17 cellular contexts compared by ENCODE assay signal in genomic region chr11:2687223-2687530, GRCh38. TPM values are rescaled to one million over a fixed set of nuclear protein-coding genes. Genes with fewer than 3 reads are reported as not detected.
A peak's percentile ranks its signal among the peaks of the same experiment; 100 is the strongest.
DNase-seq lines count a peak whose midpoint lies in the region; ATAC-seq and TF ChIP-seq lines count a peak whose summit lies in the region.
"Had no signal": no experiment of that assay in that cellular context is flagged by ENCODE, and none has a peak within 500 bp of the region (broad histone marks: within the 10 kb centered on the region; RNA-seq: fewer than 3 reads in every experiment).

No MANE protein-coding gene starts in this region.

- H3K36me3 Mint-ChIP-seq in activated naive CD8-positive, alpha-beta T cell treated with anti-CD3 and anti-CD28 coated beads, Interleukin-2, amount 10 ng/mL, durations not matched to agents 7 days and 5 days = no peaks in the 10 kb centered on the region
- no peaks in the 10 kb centered on the region for H3K36me3 Mint-ChIP-seq in activated naive CD8-positive, alpha-beta T cell treated with anti-CD3 and anti-CD28 coated beads for 36 hours
- no peaks in the 10 kb centered on the region; the same call in 1 of the 2 replicates for H3K36me3 Mint-ChIP-seq in WTC11
- no peaks in the 10 kb centered on the region for H3K36me3 Mint-ChIP-seq in T-helper 17 cell (ENCODE audit: low read depth)

- no CpG with 5 or more reads among the region's 1 CpG for WGBS in right lobe of liver (ENCODE audit: insufficient coverage, low coverage, low lambda C conversion rate, missing lambda C conversion rate)
- 93 to 95% methylated on average over 1 of the region's 1 CpG for WGBS in sigmoid colon, 2 donors

- TF ChIP-seq POLR2A in right lobe of liver (IDR thresholded peaks at IDR 0.05) (no peak), sigmoid colon (IDR thresholded peaks at IDR 0.05) (no peak)

- no peaks in the 10 kb centered on the region for H3K9me3 ChIP-seq in right lobe of liver
- H3K9me3 ChIP-seq in sigmoid colon = no peaks in the 10 kb centered on the region
- H3K9me3 ChIP-seq in T-helper 17 cell (ENCODE audit: control insufficient read depth, low read length, poor library complexity, severe bottlenecking) = no peaks in the 10 kb centered on the region

- peak; percentile 14 for DNase-seq in activated naive CD8-positive, alpha-beta T cell treated with anti-CD3 and anti-CD28 coated beads, Interleukin-2, amount 10 ng/mL, durations not matched to agents 7 days and 5 days
- no peak for DNase-seq in activated naive CD8-positive, alpha-beta T cell treated with anti-CD3 and anti-CD28 coated beads for 36 hours
- DNase-seq in WTC11 (ENCODE audit: low spot score) (peak; percentile 5), right lobe of liver (peak in 2 of 3 donors; percentile 11 to 30), sigmoid colon (peak; percentile 42), T-helper 17 cell (no peak), ecto neural progenitor cell (ENCODE audit: low spot score) (no peak)
- DNase-seq: EL, NCI-H1436, NCI-H2029, NCI-H2171, NCI-H446, NCI-H748 treated with DMSO at 0.1 percent for 48 hours, SIG-M5 had no signal

- H3K4me1 ChIP-seq in right lobe of liver (no peaks in the 10 kb centered on the region), sigmoid colon (peaks cover 0 to 33% (median 13%) of the 10 kb centered on the region in 4 donors)

- TF ChIP-seq EP300 in sigmoid colon (IDR thresholded peaks at IDR 0.05) = no peak

- no peak for ATAC-seq in activated naive CD8-positive, alpha-beta T cell treated with anti-CD3 and anti-CD28 coated beads, Interleukin-2, amount 10 ng/mL, durations not matched to agents 7 days and 5 days (ENCODE audit: low read depth)
- ATAC-seq in WTC11 (no peak), right lobe of liver (no peak), GM21723 (IDR thresholded peaks at IDR 0.05; ENCODE audit: unreplicated experiment) (no peak), T-helper 17 cell (no peak)

- H3K36me3 ChIP-seq in right lobe of liver (no peaks in the 10 kb centered on the region), sigmoid colon (no peaks in the 10 kb centered on the region)

- H3K4me1 Mint-ChIP-seq in activated naive CD8-positive, alpha-beta T cell treated with anti-CD3 and anti-CD28 coated beads, Interleukin-2, amount 10 ng/mL, durations not matched to agents 7 days and 5 days = peaks cover 1% of the 10 kb centered on the region
- H3K4me1 Mint-ChIP-seq in activated naive CD8-positive, alpha-beta T cell treated with anti-CD3 and anti-CD28 coated beads for 36 hours = no peaks in the 10 kb centered on the region
- H3K4me1 Mint-ChIP-seq in WTC11 (peaks cover 86% of the 10 kb centered on the region), T-helper 17 cell (peaks cover 13% of the 10 kb centered on the region)

- H3K27ac ChIP-seq in right lobe of liver (no peak overlapping the region), sigmoid colon (no peak overlapping the region)
- H3K27ac ChIP-seq: C4-2B, KMS-11 had no signal

- intact Hi-C loops in right lobe of liver (cut with DNase I) = no loop called here
- intact Hi-C loops in sigmoid colon (cut with DNase I) = no loop called here

- no peak overlapping the region for H3K27ac Mint-ChIP-seq in activated naive CD8-positive, alpha-beta T cell treated with anti-CD3 and anti-CD28 coated beads, Interleukin-2, amount 10 ng/mL, durations not matched to agents 7 days and 5 days
- no peak overlapping the region for H3K27ac Mint-ChIP-seq in activated naive CD8-positive, alpha-beta T cell treated with anti-CD3 and anti-CD28 coated beads for 36 hours
- no peak overlapping the region for H3K27ac Mint-ChIP-seq in WTC11
- H3K27ac Mint-ChIP-seq in T-helper 17 cell = no peak overlapping the region

- H3K9me3 Mint-ChIP-seq in activated naive CD8-positive, alpha-beta T cell treated with anti-CD3 and anti-CD28 coated beads, Interleukin-2, amount 10 ng/mL, durations not matched to agents 7 days and 5 days = no peaks in the 10 kb centered on the region
- no peaks in the 10 kb centered on the region for H3K9me3 Mint-ChIP-seq in activated naive CD8-positive, alpha-beta T cell treated with anti-CD3 and anti-CD28 coated beads for 36 hours
- H3K9me3 Mint-ChIP-seq in WTC11 = no peaks in the 10 kb centered on the region

- H3K4me3 ChIP-seq in right lobe of liver (no peak overlapping the region), sigmoid colon (no peak overlapping the region)

- CTCF ChIA-PET in WTC11 (lab: Charles Lee) = interaction anchor here (0.8 to 1.4 kb wide), 3 partner anchors 155 to 205 kb away, joined by 3 read pairs; no protein-coding TSS in a partner anchor

- no peaks in the 10 kb centered on the region for H3K27me3 Mint-ChIP-seq in activated naive CD8-positive, alpha-beta T cell treated with anti-CD3 and anti-CD28 coated beads, Interleukin-2, amount 10 ng/mL, durations not matched to agents 7 days and 5 days
- H3K27me3 Mint-ChIP-seq in activated naive CD8-positive, alpha-beta T cell treated with anti-CD3 and anti-CD28 coated beads for 36 hours = no peaks in the 10 kb centered on the region
- H3K27me3 Mint-ChIP-seq in WTC11 (ENCODE audit: low read depth) (peaks cover 3% of the 10 kb centered on the region; the same call in 1 of the 2 replicates), T-helper 17 cell (no peaks in the 10 kb centered on the region)

- no peak for TF ChIP-seq CTCF in WTC11 (IDR thresholded peaks at IDR 0.05)
- TF ChIP-seq CTCF in right lobe of liver (IDR thresholded peaks at IDR 0.05) = no peak
- TF ChIP-seq CTCF in sigmoid colon (IDR thresholded peaks at IDR 0.05) = no peak

- POLR2A ChIA-PET in activated naive CD8-positive, alpha-beta T cell treated with anti-CD3 and anti-CD28 coated beads, Interleukin-2, amount 10 ng/mL, durations not matched to agents 7 days and 5 days (lab: Charles Lee) = no interaction called here
- POLR2A ChIA-PET in WTC11 (lab: Charles Lee) = no interaction called here

- H3K27me3 ChIP-seq in right lobe of liver = no peaks in the 10 kb centered on the region
- H3K27me3 ChIP-seq in sigmoid colon = no peaks in the 10 kb centered on the region

- H3K4me3 Mint-ChIP-seq in activated naive CD8-positive, alpha-beta T cell treated with anti-CD3 and anti-CD28 coated beads, Interleukin-2, amount 10 ng/mL, durations not matched to agents 7 days and 5 days = no peak overlapping the region
- no peak overlapping the region for H3K4me3 Mint-ChIP-seq in activated naive CD8-positive, alpha-beta T cell treated with anti-CD3 and anti-CD28 coated beads for 36 hours
- H3K4me3 Mint-ChIP-seq in WTC11 (no peak overlapping the region), T-helper 17 cell (no peak overlapping the region)

TF ChIP-seq in WTC11, 78 proteins besides CTCF, POLR2A, EP300 and RAD21:
- TF ChIP-seq AR (CRISPR knock-in tag; IDR thresholded peaks at IDR 0.05) = no peak
- TF ChIP-seq RELA (CRISPR knock-in tag; IDR thresholded peaks at IDR 0.05; ENCODE audit: borderline replicate concordance) = no peak
- no peak for TF ChIP-seq HMGXB4 (CRISPR knock-in tag; IDR thresholded peaks at IDR 0.05)
- TF ChIP-seq USF2 (CRISPR knock-in tag; IDR thresholded peaks at IDR 0.05) = no peak
- no peak for TF ChIP-seq CBFB (CRISPR knock-in tag; IDR thresholded peaks at IDR 0.05; ENCODE audit: low read depth)

RNA-seq across cellular contexts. Expression of gene KCNQ1OT1, which starts 12.6 kb away (rescaled TPM):
- under 1 TPM; 0.28 to 0.34 TPM for total RNA-seq in activated naive CD8-positive, alpha-beta T cell treated with anti-CD3 and anti-CD28 coated beads, Interleukin-2, amount 10 ng/mL, durations not matched to agents 7 days and 5 days
- total RNA-seq in activated naive CD8-positive, alpha-beta T cell treated with anti-CD3 and anti-CD28 coated beads for 36 hours = under 1 TPM; 0.12 to 0.14 TPM
- total RNA-seq in WTC11 (2021) (2.1 to 2.4 TPM (median 2.3 TPM) in 3 replicates), right lobe of liver (1 to 10 TPM in 2 of 6 experiments, under 1 TPM in 4; 0.37 to 1.7 (median 0.60) TPM), sigmoid colon (1 to 10 TPM in 3 of 4 donors, under 1 TPM in 1; 0.99 to 3.6 (median 1.4) TPM), T-helper 17 cell (under 1 TPM; 0.20 to 0.23 TPM)
- under 1 TPM; under 0.01 to 0.32 (median under 0.01) TPM for polyA plus RNA-seq in sigmoid colon

Comparison
In these comparisons a context has a peak if more than half of its experiments do, and no peak if none do; other contexts are left out.
1. DNase-seq: peak in activated naive CD8-positive, alpha-beta T cell treated with anti-CD3 and anti-CD28 coated beads, Interleukin-2, amount 10 ng/mL, durations not matched to agents 7 days and 5 days (single experiment), WTC11 (single experiment), right lobe of liver (2 of 3) and sigmoid colon (single experiment); none in activated naive CD8-positive, alpha-beta T cell treated with anti-CD3 and anti-CD28 coated beads for 36 hours (single experiment), T-helper 17 cell (0 of 3) and ecto neural progenitor cell (single experiment).